ENCODE assay signal across 35 cellular contexts in the genomic region with DNA sequence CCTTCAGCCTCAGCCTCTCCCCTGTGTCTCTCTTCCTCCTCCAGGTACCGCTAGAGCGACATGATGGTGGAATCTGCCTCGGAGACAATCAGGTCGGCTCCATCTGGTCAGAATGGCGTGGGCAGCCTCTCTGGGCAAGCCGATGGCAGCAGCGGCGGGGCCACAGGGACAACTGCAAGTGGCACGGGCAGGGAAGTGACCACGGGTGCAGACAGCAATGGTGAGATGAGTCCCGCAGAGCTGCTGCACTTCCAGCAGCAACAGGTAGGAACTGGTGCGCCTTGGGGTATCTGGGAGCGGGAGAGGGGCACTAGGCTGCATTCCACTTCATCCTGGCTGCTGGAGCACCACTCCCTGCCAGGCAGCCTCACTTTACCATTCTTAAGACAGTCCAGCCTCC.
"Had no signal": no experiment of that assay in that cellular context is flagged by ENCODE, and none has a peak within 500 bp of the region (broad histone marks: within the 10 kb centered on the region; RNA-seq: fewer than 3 reads in every experiment).

No MANE protein-coding gene starts in this region.

- H3K4me3 ChIP-seq: adrenal gland, body of pancreas, colonic mucosa had no signal

- H3K27ac Mint-ChIP-seq: activated CD4-positive, alpha-beta memory T cell treated with anti-CD3 and anti-CD28 coated beads for 36 hours; activated CD4-positive, alpha-beta T cell treated with anti-CD3 and anti-CD28 coated beads for 36 hours; activated CD4-positive, alpha-beta T cell treated with anti-CD3 and anti-CD28 coated beads, Interleukin-2, amount 10 ng/mL, durations not matched to agents 24 days and 14 days; activated CD8-positive, alpha-beta memory T cell treated with anti-CD3 and anti-CD28 coated beads, Interleukin-2, amount 10 ng/mL, durations not matched to agents 7 days and 5 days; activated CD8-positive, alpha-beta T cell treated with anti-CD3 and anti-CD28 coated beads, Interleukin-2, amount 10 ng/mL, durations not matched to agents 7 days and 5 days; activated naive CD4-positive, alpha-beta T cell treated with anti-CD3 and anti-CD28 coated beads for 36 hours; activated naive CD4-positive, alpha-beta T cell treated with anti-CD3 and anti-CD28 coated beads, Interleukin-2, amount 50 U/mL, for 24 hours; activated naive CD8-positive, alpha-beta T cell treated with anti-CD3 and anti-CD28 coated beads for 36 hours; activated naive CD8-positive, alpha-beta T cell treated with anti-CD3 and anti-CD28 coated beads, Interleukin-2, amount 50 U/mL, for 24 hours; activated T-helper 1 cell treated with anti-CD3 and anti-CD28 coated beads, Interleukin-12 subunit alpha, Interleukin-12 subunit beta, Interleukin-2, Interleukin-4 antibody, amounts not matched to agents 30 ng/mL and 10 ng/mL and 1 ng/mL, durations not matched to agents 14 hours and 24 hours and 36 hours; activated T-helper 2 cell treated with anti-CD3 and anti-CD28 coated beads, Interferon-gamma antibody, Interleukin-2, Interleukin-4, amounts not matched to agents 10 μg/mL and 5 μg/mL and 100 μg/mL, durations not matched to agents 14 hours and 24 hours and 36 hours; T-helper 17 cell; T-helper 2 cell treated with Interferon-gamma antibody and Interleukin-4, amounts not matched to agents 5 μg/mL and 100 μg/mL, for 36 hours had no signal

- H3K4me3 Mint-ChIP-seq: activated CD4-positive, alpha-beta memory T cell treated with anti-CD3 and anti-CD28 coated beads for 36 hours; activated CD4-positive, alpha-beta T cell treated with anti-CD3 and anti-CD28 coated beads for 36 hours; activated CD4-positive, alpha-beta T cell treated with anti-CD3 and anti-CD28 coated beads, Interleukin-2, amount 10 ng/mL, durations not matched to agents 24 days and 14 days; activated CD8-positive, alpha-beta memory T cell treated with anti-CD3 and anti-CD28 coated beads, Interleukin-2, amount 10 ng/mL, durations not matched to agents 7 days and 5 days; activated CD8-positive, alpha-beta T cell treated with anti-CD3 and anti-CD28 coated beads, Interleukin-2, amount 10 ng/mL, durations not matched to agents 7 days and 5 days; activated naive CD4-positive, alpha-beta T cell treated with anti-CD3 and anti-CD28 coated beads for 36 hours; activated naive CD4-positive, alpha-beta T cell treated with anti-CD3 and anti-CD28 coated beads, Interleukin-2, amount 50 U/mL, for 24 hours; activated naive CD8-positive, alpha-beta T cell treated with anti-CD3 and anti-CD28 coated beads for 36 hours; activated naive CD8-positive, alpha-beta T cell treated with anti-CD3 and anti-CD28 coated beads, Interleukin-2, amount 50 U/mL, for 24 hours; activated T-helper 1 cell treated with anti-CD3 and anti-CD28 coated beads, Interleukin-12 subunit alpha, Interleukin-12 subunit beta, Interleukin-2, Interleukin-4 antibody, amounts not matched to agents 30 ng/mL and 10 ng/mL and 1 ng/mL, durations not matched to agents 14 hours and 24 hours and 36 hours; T-helper 17 cell; T-helper 2 cell treated with Interferon-gamma antibody and Interleukin-4, amounts not matched to agents 5 μg/mL and 100 μg/mL, for 36 hours had no signal

- H3K9me3 Mint-ChIP-seq: activated CD4-positive, alpha-beta memory T cell treated with anti-CD3 and anti-CD28 coated beads for 36 hours; activated CD4-positive, alpha-beta T cell treated with anti-CD3 and anti-CD28 coated beads, Interleukin-2, amount 10 ng/mL, durations not matched to agents 24 days and 14 days; activated naive CD4-positive, alpha-beta T cell treated with anti-CD3 and anti-CD28 coated beads for 36 hours; activated naive CD4-positive, alpha-beta T cell treated with anti-CD3 and anti-CD28 coated beads, Interleukin-2, amount 50 U/mL, for 24 hours; activated naive CD8-positive, alpha-beta T cell treated with anti-CD3 and anti-CD28 coated beads for 36 hours; activated naive CD8-positive, alpha-beta T cell treated with anti-CD3 and anti-CD28 coated beads, Interleukin-2, amount 50 U/mL, for 24 hours; activated T-helper 1 cell treated with anti-CD3 and anti-CD28 coated beads, Interleukin-12 subunit alpha, Interleukin-12 subunit beta, Interleukin-2, Interleukin-4 antibody, amounts not matched to agents 30 ng/mL and 10 ng/mL and 1 ng/mL, durations not matched to agents 14 hours and 24 hours and 36 hours; activated T-helper 2 cell treated with anti-CD3 and anti-CD28 coated beads, Interferon-gamma antibody, Interleukin-2, Interleukin-4, amounts not matched to agents 10 μg/mL and 5 μg/mL and 100 μg/mL, durations not matched to agents 14 hours and 24 hours and 36 hours; T-helper 2 cell treated with Interferon-gamma antibody and Interleukin-4, amounts not matched to agents 5 μg/mL and 100 μg/mL, for 36 hours had no signal

- ATAC-seq: activated CD4-positive, alpha-beta T cell treated with anti-CD3 and anti-CD28 coated beads for 36 hours; activated CD8-positive, alpha-beta memory T cell treated with anti-CD3 and anti-CD28 coated beads, Interleukin-2, amount 10 ng/mL, durations not matched to agents 7 days and 5 days; activated CD8-positive, alpha-beta T cell treated with anti-CD3 and anti-CD28 coated beads, Interleukin-2, amount 10 ng/mL, durations not matched to agents 7 days and 5 days; activated naive CD8-positive, alpha-beta T cell treated with anti-CD3 and anti-CD28 coated beads, Interleukin-2, amount 50 U/mL, for 24 hours; body of pancreas; esophagus mucosa; T-helper 17 cell had no signal

- H3K36me3 Mint-ChIP-seq: activated CD8-positive, alpha-beta memory T cell treated with anti-CD3 and anti-CD28 coated beads, Interleukin-2, amount 10 ng/mL, durations not matched to agents 7 days and 5 days; activated naive CD4-positive, alpha-beta T cell treated with anti-CD3 and anti-CD28 coated beads, Interleukin-2, amount 50 U/mL, for 24 hours had no signal

- H3K27ac ChIP-seq: adrenal gland, colonic mucosa had no signal

- H3K27me3 ChIP-seq: adrenal gland, body of pancreas, colonic mucosa had no signal

- H3K9me3 ChIP-seq: adrenal gland, body of pancreas, colonic mucosa had no signal

- H3K27me3 Mint-ChIP-seq: activated CD4-positive, alpha-beta memory T cell treated with anti-CD3 and anti-CD28 coated beads for 36 hours; activated CD4-positive, alpha-beta T cell treated with anti-CD3 and anti-CD28 coated beads for 36 hours; activated naive CD4-positive, alpha-beta T cell treated with anti-CD3 and anti-CD28 coated beads, Interleukin-2, amount 50 U/mL, for 24 hours; activated naive CD8-positive, alpha-beta T cell treated with anti-CD3 and anti-CD28 coated beads for 36 hours; activated naive CD8-positive, alpha-beta T cell treated with anti-CD3 and anti-CD28 coated beads, Interleukin-2, amount 50 U/mL, for 24 hours; T-helper 17 cell had no signal

- H3K36me3 ChIP-seq: colonic mucosa had no signal

- DNase-seq: activated CD4-positive, alpha-beta memory T cell treated with anti-CD3 and anti-CD28 coated beads for 36 hours; activated CD4-positive, alpha-beta T cell treated with anti-CD3 and anti-CD28 coated beads for 36 hours; activated CD4-positive, alpha-beta T cell treated with anti-CD3 and anti-CD28 coated beads, Interleukin-2, amount 10 ng/mL, durations not matched to agents 24 days and 14 days; activated CD4-positive, CD25-positive, alpha-beta regulatory T cell; activated CD4-positive, CD25-positive, alpha-beta regulatory T cell treated with anti-CD3 and anti-CD28 coated beads, Interleukin-2, amount 50 U/mL, for 72 hours; activated CD8-positive, alpha-beta memory T cell treated with anti-CD3 and anti-CD28 coated beads, Interleukin-2, amount 10 ng/mL, durations not matched to agents 7 days and 5 days; activated CD8-positive, alpha-beta memory T cell treated with anti-CD3 and anti-CD28 coated beads, Interleukin-2, amount 50 U/mL, for 4 hours; activated CD8-positive, alpha-beta T cell treated with anti-CD3 and anti-CD28 coated beads, Interleukin-2, amount 10 ng/mL, durations not matched to agents 7 days and 5 days; activated effector memory CD4-positive, alpha-beta T cell treated with anti-CD3 and anti-CD28 coated beads, Interleukin-2, amount 50 U/mL, for 16 hours; activated naive CD4-positive, alpha-beta T cell treated with anti-CD3 and anti-CD28 coated beads for 36 hours; activated naive CD8-positive, alpha-beta T cell treated with anti-CD3 and anti-CD28 coated beads for 36 hours; activated naive CD8-positive, alpha-beta T cell treated with anti-CD3 and anti-CD28 coated beads, Interleukin-2, amount 50 U/mL, for 24 hours; activated T-cell treated with anti-CD3 and anti-CD28 coated beads, Interleukin-2, amount 50 U/mL, for 1 hour; activated T-cell treated with anti-CD3 and anti-CD28 coated beads, Interleukin-2, amount 50 U/mL, for 48 hours; adrenal gland; amygdala; aorta; body of pancreas; central memory CD4-positive, alpha-beta T cell; cerebellar nuclear complex; colonic mucosa; effector CD8-positive, alpha-beta T cell; foreskin fibroblast; glutamatergic neuron; SW 1271; T-helper 1 cell; T-helper 17 cell; T1000 had no signal

- H3K4me1 ChIP-seq: colonic mucosa had no signal

- FAIRE-seq: endometrium, frontal cortex had no signal
